In the genomic region with DNA sequence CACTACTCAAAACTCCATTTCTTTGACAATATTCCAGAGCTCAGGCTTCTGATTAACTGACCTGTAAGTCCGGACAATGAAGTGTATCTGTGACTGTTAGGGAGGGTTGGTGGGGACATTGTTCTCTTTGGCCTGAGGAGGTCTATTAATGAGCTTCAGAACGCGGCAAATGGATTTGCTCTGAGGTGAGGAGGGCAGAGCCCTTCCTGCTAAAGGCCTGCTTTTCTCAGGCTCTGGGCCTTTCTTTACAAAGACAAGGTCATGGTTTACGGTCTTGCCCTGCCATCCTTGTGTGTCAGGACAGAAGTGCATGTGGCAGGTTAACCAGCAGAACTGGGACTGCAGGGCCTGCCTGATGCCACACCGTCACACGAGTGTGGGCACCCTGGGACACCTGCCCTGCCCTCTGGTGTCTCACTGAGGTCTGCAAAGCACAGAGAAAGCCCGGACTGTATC, we compare ENCODE assay signal across 18 cellular contexts. TPM values are rescaled to one million over a fixed set of nuclear protein-coding genes. Genes with fewer than 3 reads are reported as not detected.
"Had no signal": no experiment of that assay in that cellular context is flagged by ENCODE, and none has a peak within 500 bp of the region (broad histone marks: within the 10 kb centered on the region; RNA-seq: fewer than 3 reads in every experiment).

No MANE protein-coding gene starts in this region.

- H3K4me1 ChIP-seq: SJCRH30 had no signal

- H3K9me3 ChIP-seq: lower lobe of right lung, SJCRH30 had no signal

- ATAC-seq: activated CD4-positive, CD25-positive, alpha-beta regulatory T cell treated with anti-CD3 and anti-CD28 coated beads, Interleukin-2, amount 50 U/mL, for 24 hours; natural killer cell treated with Interleukin-12 subunit alpha and Interleukin-12 subunit beta and Interleukin-15 and Interleukin-18, amount 100 ng/mL, for 72 hours had no signal

- H3K27ac Mint-ChIP-seq: activated naive CD4-positive, alpha-beta T cell treated with anti-CD3 and anti-CD28 coated beads, Interleukin-2, amount 50 U/mL, for 24 hours; natural killer cell treated with Interleukin-12 subunit alpha and Interleukin-12 subunit beta and Interleukin-15 and Interleukin-18, amount 100 ng/mL, for 72 hours; T-helper 1 cell treated with Interleukin-12 subunit alpha and Interleukin-12 subunit beta and Interleukin-4 antibody, amounts not matched to agents 30 μg/mL and 1 μg/mL, for 36 hours had no signal

- H3K4me1 Mint-ChIP-seq: activated naive CD4-positive, alpha-beta T cell treated with anti-CD3 and anti-CD28 coated beads, Interleukin-2, amount 50 U/mL, for 24 hours had no signal

- H3K27ac ChIP-seq: epithelial cell of prostate, lower lobe of right lung, SJCRH30 had no signal

- H3K27me3 Mint-ChIP-seq: activated naive CD4-positive, alpha-beta T cell treated with anti-CD3 and anti-CD28 coated beads, Interleukin-2, amount 50 U/mL, for 24 hours had no signal

- H3K4me3 ChIP-seq: lower lobe of right lung, SJCRH30 had no signal

- H3K27me3 ChIP-seq: SJCRH30 had no signal

- DNase-seq: activated CD8-positive, alpha-beta memory T cell treated with anti-CD3 and anti-CD28 coated beads for 24 hours; activated CD8-positive, alpha-beta memory T cell treated with anti-CD3 and anti-CD28 coated beads, Interleukin-2, amount 50 U/mL, for 48 hours; activated effector memory CD4-positive, alpha-beta T cell treated with anti-CD3 and anti-CD28 coated beads, Interleukin-2, amount 50 U/mL, for 16 hours; activated T-cell treated with anti-CD3 and anti-CD28 coated beads, Interleukin-2, amount 50 U/mL, for 48 hours; foreskin melanocyte; glutamatergic neuron; kidney; lower lobe of right lung; nucleus accumbens; posterior cingulate gyrus; SJCRH30 had no signal

- H3K9me3 Mint-ChIP-seq: activated naive CD4-positive, alpha-beta T cell treated with anti-CD3 and anti-CD28 coated beads, Interleukin-2, amount 50 U/mL, for 24 hours; natural killer cell treated with Interleukin-12 subunit alpha and Interleukin-12 subunit beta and Interleukin-15 and Interleukin-18, amount 100 ng/mL, for 72 hours; T-helper 1 cell treated with Interleukin-12 subunit alpha and Interleukin-12 subunit beta and Interleukin-4 antibody, amounts not matched to agents 30 μg/mL and 1 μg/mL, for 36 hours had no signal

- H3K4me3 Mint-ChIP-seq: activated naive CD4-positive, alpha-beta T cell treated with anti-CD3 and anti-CD28 coated beads, Interleukin-2, amount 50 U/mL, for 24 hours; natural killer cell treated with Interleukin-12 subunit alpha and Interleukin-12 subunit beta and Interleukin-15 and Interleukin-18, amount 100 ng/mL, for 72 hours; T-helper 1 cell treated with Interleukin-12 subunit alpha and Interleukin-12 subunit beta and Interleukin-4 antibody, amounts not matched to agents 30 μg/mL and 1 μg/mL, for 36 hours had no signal

RNA-seq across cellular contexts. Expression of a gene that starts 7.2 kb away (rescaled TPM):
- total RNA-seq: dermis microvascular lymphatic vessel endothelial cell, skeletal muscle tissue had no signal
